14 cellular contexts compared by ENCODE assay signal in genomic region chr16:512802-513201, GRCh38. TPM values are rescaled to one million over a fixed set of nuclear protein-coding genes. Genes with fewer than 3 reads are reported as not detected.
DNase-seq lines count a peak whose midpoint lies in the region; TF ChIP-seq lines count a peak whose summit lies in the region.
"Had no signal": no experiment of that assay in that cellular context is flagged by ENCODE, and none has a peak within 500 bp of the region (broad histone marks: within the 10 kb centered on the region; RNA-seq: fewer than 3 reads in every experiment).

No MANE protein-coding gene starts in this region.

- no peak overlapping the region for H3K18ac ChIP-seq in H9 (ENCODE audit: insufficient read length, low read depth, low read length)

- H2BK12ac ChIP-seq in H9 (ENCODE audit: insufficient read length, low read depth, low read length) = no peak overlapping the region

- no peak overlapping the region for H2AFZ ChIP-seq in H9 (ENCODE audit: low read length)

- no peak overlapping the region for H2BK120ac ChIP-seq in H9 (ENCODE audit: low read depth, low read length, poor library complexity, severe bottlenecking)

- H3K36me3 Mint-ChIP-seq in H9 (ENCODE audit: insufficient read depth in 1 of 3, low read depth in 3 of 3) (peaks cover 9 to 21% (median 19%) of the 10 kb centered on the region in 3 experiments), progenitor cell of endocrine pancreas (ENCODE audit: insufficient read depth) (peaks cover 15% of the 10 kb centered on the region)

- no peak overlapping the region for H2AK5ac ChIP-seq in H9 (ENCODE audit: insufficient read length, low read length)

- no peak overlapping the region for H3K56ac ChIP-seq in H9 (ENCODE audit: insufficient read length, low read depth, low read length)

- H3K4me3 Mint-ChIP-seq in H9 (no peak overlapping the region; a peak in 1 of 5 replicates), progenitor cell of endocrine pancreas (ENCODE audit: low read depth) (no peak overlapping the region)
- H3K4me3 Mint-ChIP-seq: CD4-positive, alpha-beta T cell had no signal

- H3K27me3 ChIP-seq in BLaER1 (no peaks in the 10 kb centered on the region), H9 (ENCODE audit: insufficient read depth, low read length) (no peaks in the 10 kb centered on the region)

- no peaks in the 10 kb centered on the region for H3K79me1 ChIP-seq in H9 (ENCODE audit: insufficient read depth, low read depth, low read length, poor library complexity, severe bottlenecking)

- H2BK5ac ChIP-seq in H9 (ENCODE audit: insufficient read length, low read length) = no peak overlapping the region

- no peak overlapping the region for H3K4me3 ChIP-seq in BLaER1
- H3K4me3 ChIP-seq: GM12878 had no signal

- no peaks in the 10 kb centered on the region for H3K9me3 ChIP-seq in BLaER1
- no peaks in the 10 kb centered on the region for H3K9me3 ChIP-seq in H9 (ENCODE audit: control insufficient read depth, low read depth, low read length)

- no peak overlapping the region for H3K4ac ChIP-seq in H9 (ENCODE audit: low read depth, low read length)

- no peak overlapping the region for H3K23ac ChIP-seq in H9 (ENCODE audit: insufficient read length, low read depth, low read length)

- no peak overlapping the region for H4K8ac ChIP-seq in H9 (replicated peaks; ENCODE audit: insufficient read length, low read depth, low read length)

- H3K4me1 ChIP-seq in BLaER1 = peaks cover 47% of the 10 kb centered on the region
- no peaks in the 10 kb centered on the region for H3K4me1 ChIP-seq in H9 (ENCODE audit: insufficient read depth, low read length)

- H3K27me3 Mint-ChIP-seq in H9 (ENCODE audit: low read depth) (no peaks in the 10 kb centered on the region), progenitor cell of endocrine pancreas (no peaks in the 10 kb centered on the region)
- H3K27me3 Mint-ChIP-seq: CD4-positive, alpha-beta T cell had no signal

- no peaks in the 10 kb centered on the region for H3K79me2 ChIP-seq in H9 (ENCODE audit: insufficient read depth, low read length)

- WGBS in H9 (ENCODE audit: extremely low coverage, insufficient read length, low lambda C conversion rate) = no CpG with 5 or more reads among the region's 6 CpGs

- H4K5ac ChIP-seq in H9 (ENCODE audit: insufficient read length, low read depth, low read length) = no peak overlapping the region

- H3K4me2 ChIP-seq in BLaER1 (peak overlapping the region; percentile 75), H9 (ENCODE audit: insufficient read depth, insufficient read length, low read length) (no peak overlapping the region)

- no peak overlapping the region for H2BK20ac ChIP-seq in H9 (ENCODE audit: low read depth, low read length, poor library complexity, severe bottlenecking)

- no peak overlapping the region for H4K91ac ChIP-seq in H9 (ENCODE audit: insufficient read length, low read depth, low read length)

- H3K27ac Mint-ChIP-seq in H9 (peak overlapping the region; percentile 26 to 69 (median 57); a peak in 4 of 7 replicates), progenitor cell of endocrine pancreas (peak overlapping the region; percentile 79)
- H3K27ac Mint-ChIP-seq: CD4-positive, alpha-beta T cell had no signal

- H3K14ac ChIP-seq in H9 (ENCODE audit: insufficient read depth, low read length) = no peak overlapping the region

- peak overlapping the region; percentile 73 for H3K9ac ChIP-seq in BLaER1
- H3K9ac ChIP-seq in H9 (ENCODE audit: extremely low read depth, insufficient read length, low read length) = no peak overlapping the region

- peaks cover 39% of the 10 kb centered on the region for H4K20me1 ChIP-seq in BLaER1
- H4K20me1 ChIP-seq in H9 (ENCODE audit: control insufficient read depth, insufficient read depth, insufficient read length) = no peaks in the 10 kb centered on the region

- DNase-seq in H9 (no peak), caudate nucleus (lab: John Stamatoyannopoulos, UW) (no peak), progenitor cell of endocrine pancreas (ENCODE audit: low spot score, unreplicated experiment) (no peak), RPMI8226 (no peak), AML-193 (lab: John Stamatoyannopoulos, UW) (no peak), ecto neural progenitor cell (ENCODE audit: low spot score) (no peak)
- DNase-seq: C1 segment of cervical spinal cord; Calu3; CD4-positive, alpha-beta T cell; DMS 273 treated with DMSO at 0.1 percent for 48 hours had no signal

- peak overlapping the region; percentile 71; the same call in 1 of the 2 replicates for H3K27ac ChIP-seq in BLaER1
- no peak overlapping the region for H3K27ac ChIP-seq in H9 (ENCODE audit: insufficient read length, low read depth, low read length)
- H3K27ac ChIP-seq in caudate nucleus (ENCODE audit: low read depth, low read length) = peak overlapping the region; percentile 33

- H3K4me1 Mint-ChIP-seq in H9 (no peaks in the 10 kb centered on the region), progenitor cell of endocrine pancreas (ENCODE audit: low read depth) (peaks cover 2% of the 10 kb centered on the region)

- H3K36me3 ChIP-seq in BLaER1 = peaks cover 69% of the 10 kb centered on the region

- H3K23me2 ChIP-seq in H9 (ENCODE audit: insufficient read length, low read depth, low read length, poor library complexity, severe bottlenecking) = no peaks in the 10 kb centered on the region

- TF ChIP-seq CTCF in H9 (conservative IDR thresholded peaks at IDR 0.05) = no peak
- TF ChIP-seq CTCF in progenitor cell of endocrine pancreas (IDR thresholded peaks at IDR 0.05; ENCODE audit: unreplicated experiment) = no peak

- no peak overlapping the region for H3T11ph ChIP-seq in H9 (ENCODE audit: low read length)

- H3K9me3 Mint-ChIP-seq in H9 (no peaks in the 10 kb centered on the region), progenitor cell of endocrine pancreas (ENCODE audit: low read depth) (no peaks in the 10 kb centered on the region)
- H3K9me3 Mint-ChIP-seq: CD4-positive, alpha-beta T cell had no signal

- no peak overlapping the region for H2BK15ac ChIP-seq in H9 (ENCODE audit: low read depth, low read length)

RNA-seq across cellular contexts. Expression of gene CAPN15, which starts 14.7 kb away (rescaled TPM):
- total RNA-seq in H9 (2021) = 71.2 and 76.4 TPM in 2 replicates
- total RNA-seq in progenitor cell of endocrine pancreas = 53.9 and 57.4 TPM in 2 replicates

RNA-seq across cellular contexts. Expression of gene PRR35, which starts 47.4 kb away (rescaled TPM):
- total RNA-seq in H9 (2021) (0.33 and 0.50 TPM in 2 replicates), progenitor cell of endocrine pancreas (not detected in 2 replicates)
- total RNA-seq: A673; Calu3; CD4-positive, alpha-beta T cell; GM12878; H4 had no signal

RNA-seq across cellular contexts. Expression of gene NHLRC4, which starts 54.0 kb away (rescaled TPM):
- 0.26 and 0.42 TPM in 2 replicates for total RNA-seq in H9 (2021)
- 0.51 and 1.4 TPM in 2 replicates for total RNA-seq in progenitor cell of endocrine pancreas
- total RNA-seq: Calu3 had no signal

RNA-seq across cellular contexts. Expression of gene PIGQ, which starts 57.0 kb away (rescaled TPM):
- 58.0 and 65.5 TPM in 2 replicates for total RNA-seq in H9 (2021)
- total RNA-seq in progenitor cell of endocrine pancreas = 109 TPM in 2 replicates
